Comparison of ENCODE assay signal across 8 cellular contexts in the genomic region with DNA sequence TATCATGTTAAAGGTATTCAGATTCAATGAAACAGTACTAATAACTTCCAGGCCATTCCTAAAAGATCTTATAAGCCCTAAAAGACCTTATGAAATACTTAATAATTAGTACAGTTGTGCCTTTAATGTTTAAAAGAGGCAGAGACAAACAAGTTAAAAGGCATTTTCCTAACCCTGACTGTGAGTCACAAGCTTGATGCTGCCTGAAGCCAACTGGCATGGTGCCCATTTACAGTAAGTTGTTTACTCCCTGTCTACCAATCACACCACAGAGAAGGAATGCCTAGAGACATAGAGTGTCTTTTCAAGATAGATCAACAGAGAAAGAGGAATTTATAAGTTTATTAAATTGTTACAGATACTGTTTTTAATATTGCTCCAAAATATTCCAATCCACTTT. TPM values are rescaled to one million over a fixed set of nuclear protein-coding genes. Genes with fewer than 3 reads are reported as not detected.
DNase-seq lines count a peak whose midpoint lies in the region; ATAC-seq and TF ChIP-seq lines count a peak whose summit lies in the region.

No MANE protein-coding gene starts in this region.

- H2BK15ac ChIP-seq in mesenchymal stem cell (ENCODE audit: low read depth, poor library complexity, severe bottlenecking): no peak overlapping the region

- H3K18ac ChIP-seq in mesenchymal stem cell (ENCODE audit: low read depth in 1 of 2, low read length in 2 of 2): no peak overlapping the region

- DNase-seq in Calu3 (peak; percentile 83), Karpas-422 (no peak), T-helper 1 cell (peak; percentile 21 to 68 (median 52)), choroid plexus epithelial cell (ENCODE audit: low read depth) (peak; percentile 98), mesenchymal stem cell (peak; percentile 93), suprapubic skin (ENCODE audit: low spot score in 2 of 2) (peak; percentile 81 to 84), progenitor cell of endocrine pancreas (ENCODE audit: low spot score, unreplicated experiment) (no peak)

- H3K4me3 Mint-ChIP-seq in Calu3 (ENCODE audit: low read depth, unreplicated experiment) (no peak overlapping the region), progenitor cell of endocrine pancreas (ENCODE audit: low read depth) (no peak overlapping the region)

- H3K27ac ChIP-seq in Karpas-422 (ENCODE audit: low read length) (peak overlapping the region; percentile 23; the same call in 1 of the 2 replicates), mesenchymal stem cell (ENCODE audit: low read length, poor library complexity, severe bottlenecking) (no peak overlapping the region), suprapubic skin (peak overlapping the region; percentile 48)

- no peak for TF ChIP-seq EP300 in suprapubic skin (IDR thresholded peaks at IDR 0.05)

- H3K9me3 ChIP-seq in Karpas-422 (ENCODE audit: low read length) (no peaks in the 10 kb centered on the region), mesenchymal stem cell (ENCODE audit: control insufficient read depth, low read length) (no peaks in the 10 kb centered on the region), suprapubic skin (no peaks in the 10 kb centered on the region)

- no peak overlapping the region for H3K9ac ChIP-seq in Karpas-422 (ENCODE audit: low read length)
- peak overlapping the region; percentile 84 for H3K9ac ChIP-seq in mesenchymal stem cell (ENCODE audit: low read length)

- H3K4me1 Mint-ChIP-seq in Calu3 (ENCODE audit: low read depth, unreplicated experiment): peaks cover 48% of the 10 kb centered on the region
- H3K4me1 Mint-ChIP-seq in progenitor cell of endocrine pancreas (ENCODE audit: low read depth): peaks cover 2% of the 10 kb centered on the region

- H4K8ac ChIP-seq in mesenchymal stem cell (ENCODE audit: low read length): no peak overlapping the region

- H3K4me2 ChIP-seq in Karpas-422 (ENCODE audit: low read depth, low read length, poor library complexity, severe bottlenecking) (no peak overlapping the region), mesenchymal stem cell (ENCODE audit: low read length, poor library complexity, severe bottlenecking) (no peak overlapping the region)

- peaks cover 100% of the 10 kb centered on the region for H3K79me2 ChIP-seq in Karpas-422 (ENCODE audit: low read length)

- BruUV-seq in Calu3 (replicated peaks; lab: Mats Ljungman, UMichigan): no TSS peak

- H3K4me3 ChIP-seq in Karpas-422 (ENCODE audit: low read length) (no peak overlapping the region), choroid plexus epithelial cell (ENCODE audit: low read depth, low read length) (no peak overlapping the region), mesenchymal stem cell (ENCODE audit: insufficient read depth in 1 of 2, low read depth in 1 of 2, low read length in 2 of 2) (peak overlapping the region in 1 of 2 experiments; percentile 7), suprapubic skin (no peak overlapping the region)

- peaks cover 93% of the 10 kb centered on the region for H3K4me1 ChIP-seq in Karpas-422 (ENCODE audit: low read length)
- H3K4me1 ChIP-seq in mesenchymal stem cell (ENCODE audit: control insufficient read depth, insufficient read depth, low read depth, low read length): peaks cover under 1% of the 10 kb centered on the region
- H3K4me1 ChIP-seq in suprapubic skin: peaks cover 57% of the 10 kb centered on the region

- H3K27me3 ChIP-seq in Karpas-422 (ENCODE audit: low read length): no peaks in the 10 kb centered on the region
- no peaks in the 10 kb centered on the region for H3K27me3 ChIP-seq in mesenchymal stem cell (ENCODE audit: control insufficient read depth in 1 of 2, insufficient read depth in 1 of 2, low read length in 2 of 2)
- H3K27me3 ChIP-seq in suprapubic skin: no peaks in the 10 kb centered on the region

- H2BK12ac ChIP-seq in mesenchymal stem cell (ENCODE audit: low read length in 2 of 2): no peak overlapping the region

- H4K91ac ChIP-seq in mesenchymal stem cell (ENCODE audit: low read length): no peak overlapping the region

- peak overlapping the region; percentile 61 for H3K27ac Mint-ChIP-seq in Calu3 (ENCODE audit: unreplicated experiment)
- no peak overlapping the region for H3K27ac Mint-ChIP-seq in progenitor cell of endocrine pancreas

- no peak overlapping the region for H2BK120ac ChIP-seq in mesenchymal stem cell (ENCODE audit: low read depth, low read length)

- H3K36me3 Mint-ChIP-seq in Calu3 (ENCODE audit: insufficient read depth, unreplicated experiment) (peaks cover 12% of the 10 kb centered on the region), progenitor cell of endocrine pancreas (ENCODE audit: insufficient read depth) (no peaks in the 10 kb centered on the region)

- no peak overlapping the region for H3K23ac ChIP-seq in mesenchymal stem cell (ENCODE audit: low read length in 2 of 2)

- peaks cover 6% of the 10 kb centered on the region for H3K79me1 ChIP-seq in mesenchymal stem cell (replicated peaks; ENCODE audit: low read length, poor library complexity, severe bottlenecking)

- CTCF ChIA-PET in Calu3 (lab: Charles Lee): interaction anchor here (1.0 kb wide), 1 partner anchor 19 kb away, joined by 3 read pairs; no protein-coding TSS in a partner anchor

- TF ChIP-seq CTCF in Calu3 (IDR thresholded peaks at IDR 0.05; ENCODE audit: unreplicated experiment): no peak
- TF ChIP-seq CTCF in choroid plexus epithelial cell (conservative IDR thresholded peaks at IDR 0.05; ENCODE audit: low read depth, low read length): no peak
- TF ChIP-seq CTCF in suprapubic skin (IDR thresholded peaks at IDR 0.05): no peak
- TF ChIP-seq CTCF in progenitor cell of endocrine pancreas (IDR thresholded peaks at IDR 0.05; ENCODE audit: unreplicated experiment): no peak

- no peaks in the 10 kb centered on the region for H3K9me2 ChIP-seq in Karpas-422 (replicated peaks; ENCODE audit: insufficient read depth, low read length)

- H2BK5ac ChIP-seq in mesenchymal stem cell (ENCODE audit: low read depth, low read length, poor library complexity, severe bottlenecking): no peak overlapping the region

- H3K36me3 ChIP-seq in Karpas-422 (ENCODE audit: insufficient read depth, low read length) (peaks cover 26% of the 10 kb centered on the region; the same call in 1 of the 2 replicates), mesenchymal stem cell (ENCODE audit: control insufficient read depth in 1 of 2, insufficient read depth in 2 of 2, low read depth in 1 of 2, low read length in 2 of 2) (no peaks in the 10 kb centered on the region), suprapubic skin (no peaks in the 10 kb centered on the region)

- no peak overlapping the region for H3K14ac ChIP-seq in mesenchymal stem cell (ENCODE audit: low read length in 2 of 2)

- no peak overlapping the region for H2AK5ac ChIP-seq in mesenchymal stem cell (ENCODE audit: low read length, severe bottlenecking)

- H3K9me3 Mint-ChIP-seq in Calu3 (ENCODE audit: low read depth, unreplicated experiment): no peaks in the 10 kb centered on the region
- H3K9me3 Mint-ChIP-seq in progenitor cell of endocrine pancreas (ENCODE audit: low read depth): no peaks in the 10 kb centered on the region

- H3K27me3 Mint-ChIP-seq in Calu3 (ENCODE audit: unreplicated experiment): no peaks in the 10 kb centered on the region
- peaks cover 5% of the 10 kb centered on the region for H3K27me3 Mint-ChIP-seq in progenitor cell of endocrine pancreas

- H3K4ac ChIP-seq in mesenchymal stem cell (ENCODE audit: low read depth in 1 of 2, low read length in 2 of 2): no peak overlapping the region

- no peak for ATAC-seq in GM19455 (IDR thresholded peaks at IDR 0.05; ENCODE audit: unreplicated experiment)

- peaks cover 63% of the 10 kb centered on the region for H4K20me1 ChIP-seq in Karpas-422 (ENCODE audit: insufficient read depth, low read depth, low read length)

- H2AFZ ChIP-seq in Karpas-422 (ENCODE audit: low read length) (no peak overlapping the region), mesenchymal stem cell (ENCODE audit: low read depth, low read length) (no peak overlapping the region)

- intact Hi-C loops in Calu3 (cut with micrococcal nuclease; ENCODE audit: unreplicated experiment): no loop called here

- TF ChIP-seq POLR2A in suprapubic skin (IDR thresholded peaks at IDR 0.05): no peak

RNA-seq across cellular contexts. Expression of gene NR3C1, which starts 47.8 kb away (rescaled TPM):
- total RNA-seq in Calu3 (2022) (63.1 and 72.4 TPM in 2 replicates), suprapubic skin (10 to 100 TPM; 50.4 to 68.8 (median 56.5) TPM), progenitor cell of endocrine pancreas (6.1 and 6.7 TPM in 2 replicates)
- 189 and 364 TPM in 2 replicates for total RNA-seq in Karpas-422 (2014; rRNA removed; shearing (Covaris generic); ENCODE audit: low replicate concordance)
- polyA plus RNA-seq in mesenchymal stem cell (2013, experiment 1 of 2): 24.7 TPM
- polyA plus RNA-seq in mesenchymal stem cell (2013, experiment 2 of 2): 24.3 TPM

Comparison
In these comparisons a context has a peak if more than half of its experiments do, and no peak if none do; other contexts are left out.
1. DNase-seq: peak in Calu3 (single experiment), T-helper 1 cell (5 of 5), choroid plexus epithelial cell (single experiment), mesenchymal stem cell (single experiment) and suprapubic skin (2 of 2); none in Karpas-422 (single experiment) and progenitor cell of endocrine pancreas (single experiment).